Comparison of ENCODE assay signal across 1 cellular context in the genomic region with DNA sequence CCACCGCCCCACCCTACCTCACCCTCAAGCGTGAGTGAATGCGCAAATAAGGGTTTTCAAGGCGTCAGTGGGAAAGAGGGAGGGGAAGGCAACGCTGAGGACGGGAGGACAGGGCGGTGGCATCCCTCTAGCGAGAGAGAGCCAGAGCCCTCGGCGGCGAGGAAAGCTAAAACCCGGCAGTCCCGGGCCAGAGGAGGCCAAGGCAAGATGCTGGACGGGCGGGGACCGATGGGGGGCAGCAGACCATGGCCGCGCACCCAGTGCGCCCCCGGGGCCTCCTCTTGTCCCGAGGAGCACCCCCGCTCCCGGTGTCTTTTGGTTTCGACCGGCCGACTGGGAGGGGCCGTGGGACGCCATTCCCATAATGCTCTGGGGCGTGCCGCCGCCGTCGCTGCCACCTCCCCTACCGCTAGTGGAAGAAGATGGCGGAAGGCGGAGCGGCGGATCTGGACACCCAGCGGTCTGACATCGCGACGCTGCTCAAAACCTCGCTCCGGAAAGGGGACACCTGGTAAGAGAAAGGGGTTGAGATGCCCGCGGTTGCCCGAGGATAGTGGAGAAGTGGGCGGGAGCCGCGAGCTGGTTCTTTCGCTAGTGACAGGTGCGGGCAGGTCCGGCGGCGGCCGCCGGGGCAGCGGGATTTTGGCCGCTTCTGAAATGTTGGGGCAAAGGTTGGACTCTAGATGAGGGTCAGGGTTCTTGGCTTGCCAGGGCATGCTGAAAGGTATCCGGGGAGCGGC.
TF ChIP-seq lines count a peak whose summit lies in the region.

A gene (plus strand): TSS at position 412 of the 740 bp plus-strand sequence. CDS start 11 bp downstream, at position 423.

TF ChIP-seq in HepG2, 621 proteins besides CTCF, POLR2A, EP300 and RAD21 (continued from another document and continues in another):
- TF ChIP-seq, protein P1, sequence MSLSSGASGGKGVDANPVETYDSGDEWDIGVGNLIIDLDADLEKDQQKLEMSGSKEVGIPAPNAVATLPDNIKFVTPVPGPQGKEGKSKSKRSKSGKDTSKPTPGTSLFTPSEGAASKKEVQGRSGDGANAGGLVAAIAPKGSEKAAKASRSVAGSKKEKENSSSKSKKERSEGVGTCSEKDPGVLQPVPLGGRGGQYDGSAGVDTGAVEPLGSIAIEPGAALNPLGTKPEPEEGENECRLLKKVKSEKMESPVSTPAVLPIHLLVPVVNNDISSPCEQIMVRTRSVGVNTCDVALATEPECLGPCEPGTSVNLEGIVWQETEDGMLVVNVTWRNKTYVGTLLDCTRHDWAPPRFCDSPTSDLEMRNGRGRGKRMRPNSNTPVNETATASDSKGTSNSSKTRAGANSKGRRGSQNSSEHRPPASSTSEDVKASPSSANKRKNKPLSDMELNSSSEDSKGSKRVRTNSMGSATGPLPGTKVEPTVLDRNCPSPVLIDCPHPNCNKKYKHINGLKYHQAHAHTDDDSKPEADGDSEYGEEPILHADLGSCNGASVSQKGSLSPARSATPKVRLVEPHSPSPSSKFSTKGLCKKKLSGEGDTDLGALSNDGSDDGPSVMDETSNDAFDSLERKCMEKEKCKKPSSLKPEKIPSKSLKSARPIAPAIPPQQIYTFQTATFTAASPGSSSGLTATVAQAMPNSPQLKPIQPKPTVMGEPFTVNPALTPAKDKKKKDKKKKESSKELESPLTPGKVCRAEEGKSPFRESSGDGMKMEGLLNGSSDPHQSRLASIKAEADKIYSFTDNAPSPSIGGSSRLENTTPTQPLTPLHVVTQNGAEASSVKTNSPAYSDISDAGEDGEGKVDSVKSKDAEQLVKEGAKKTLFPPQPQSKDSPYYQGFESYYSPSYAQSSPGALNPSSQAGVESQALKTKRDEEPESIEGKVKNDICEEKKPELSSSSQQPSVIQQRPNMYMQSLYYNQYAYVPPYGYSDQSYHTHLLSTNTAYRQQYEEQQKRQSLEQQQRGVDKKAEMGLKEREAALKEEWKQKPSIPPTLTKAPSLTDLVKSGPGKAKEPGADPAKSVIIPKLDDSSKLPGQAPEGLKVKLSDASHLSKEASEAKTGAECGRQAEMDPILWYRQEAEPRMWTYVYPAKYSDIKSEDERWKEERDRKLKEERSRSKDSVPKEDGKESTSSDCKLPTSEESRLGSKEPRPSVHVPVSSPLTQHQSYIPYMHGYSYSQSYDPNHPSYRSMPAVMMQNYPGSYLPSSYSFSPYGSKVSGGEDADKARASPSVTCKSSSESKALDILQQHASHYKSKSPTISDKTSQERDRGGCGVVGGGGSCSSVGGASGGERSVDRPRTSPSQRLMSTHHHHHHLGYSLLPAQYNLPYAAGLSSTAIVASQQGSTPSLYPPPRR (CRISPR knock-in tag; IDR thresholded peaks at IDR 0.05; ENCODE audit: borderline replicate concordance): peak; percentile 61; the same call in 1 of the 2 replicates
- TF ChIP-seq POLR2AphosphoS2 (IDR thresholded peaks at IDR 0.05; ENCODE audit: low read depth, low read length): no peak
- TF ChIP-seq, protein P2, sequence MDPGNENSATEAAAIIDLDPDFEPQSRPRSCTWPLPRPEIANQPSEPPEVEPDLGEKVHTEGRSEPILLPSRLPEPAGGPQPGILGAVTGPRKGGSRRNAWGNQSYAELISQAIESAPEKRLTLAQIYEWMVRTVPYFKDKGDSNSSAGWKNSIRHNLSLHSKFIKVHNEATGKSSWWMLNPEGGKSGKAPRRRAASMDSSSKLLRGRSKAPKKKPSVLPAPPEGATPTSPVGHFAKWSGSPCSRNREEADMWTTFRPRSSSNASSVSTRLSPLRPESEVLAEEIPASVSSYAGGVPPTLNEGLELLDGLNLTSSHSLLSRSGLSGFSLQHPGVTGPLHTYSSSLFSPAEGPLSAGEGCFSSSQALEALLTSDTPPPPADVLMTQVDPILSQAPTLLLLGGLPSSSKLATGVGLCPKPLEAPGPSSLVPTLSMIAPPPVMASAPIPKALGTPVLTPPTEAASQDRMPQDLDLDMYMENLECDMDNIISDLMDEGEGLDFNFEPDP (CRISPR knock-in tag; conservative IDR thresholded peaks at IDR 0.05): no peak
- TF ChIP-seq, protein P3, sequence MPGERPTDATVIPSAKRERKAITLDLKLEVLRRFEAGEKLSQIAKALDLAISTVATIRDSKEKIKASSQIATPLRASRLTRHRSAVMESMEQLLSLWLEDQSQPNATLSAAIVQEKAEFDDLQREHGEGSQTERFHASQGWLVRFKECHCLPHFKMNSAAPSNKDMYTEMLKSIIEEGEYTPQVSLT (CRISPR knock-in tag; IDR thresholded peaks at IDR 0.05; ENCODE audit: borderline replicate concordance, low read depth): no peak
- TF ChIP-seq ZFP90 (CRISPR knock-in tag; IDR thresholded peaks at IDR 0.05; ENCODE audit: borderline replicate concordance): no peak; the same call in 1 of the 2 replicates
- TF ChIP-seq KAT7 (CRISPR knock-in tag; IDR thresholded peaks at IDR 0.05; ENCODE audit: borderline replicate concordance): peak; percentile 39; the same call in 1 of the 2 replicates
- TF ChIP-seq, protein P4, sequence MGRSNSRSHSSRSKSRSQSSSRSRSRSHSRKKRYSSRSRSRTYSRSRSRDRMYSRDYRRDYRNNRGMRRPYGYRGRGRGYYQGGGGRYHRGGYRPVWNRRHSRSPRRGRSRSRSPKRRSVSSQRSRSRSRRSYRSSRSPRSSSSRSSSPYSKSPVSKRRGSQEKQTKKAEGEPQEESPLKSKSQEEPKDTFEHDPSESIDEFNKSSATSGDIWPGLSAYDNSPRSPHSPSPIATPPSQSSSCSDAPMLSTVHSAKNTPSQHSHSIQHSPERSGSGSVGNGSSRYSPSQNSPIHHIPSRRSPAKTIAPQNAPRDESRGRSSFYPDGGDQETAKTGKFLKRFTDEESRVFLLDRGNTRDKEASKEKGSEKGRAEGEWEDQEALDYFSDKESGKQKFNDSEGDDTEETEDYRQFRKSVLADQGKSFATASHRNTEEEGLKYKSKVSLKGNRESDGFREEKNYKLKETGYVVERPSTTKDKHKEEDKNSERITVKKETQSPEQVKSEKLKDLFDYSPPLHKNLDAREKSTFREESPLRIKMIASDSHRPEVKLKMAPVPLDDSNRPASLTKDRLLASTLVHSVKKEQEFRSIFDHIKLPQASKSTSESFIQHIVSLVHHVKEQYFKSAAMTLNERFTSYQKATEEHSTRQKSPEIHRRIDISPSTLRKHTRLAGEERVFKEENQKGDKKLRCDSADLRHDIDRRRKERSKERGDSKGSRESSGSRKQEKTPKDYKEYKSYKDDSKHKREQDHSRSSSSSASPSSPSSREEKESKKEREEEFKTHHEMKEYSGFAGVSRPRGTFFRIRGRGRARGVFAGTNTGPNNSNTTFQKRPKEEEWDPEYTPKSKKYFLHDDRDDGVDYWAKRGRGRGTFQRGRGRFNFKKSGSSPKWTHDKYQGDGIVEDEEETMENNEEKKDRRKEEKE (IDR thresholded peaks at IDR 0.05): no peak
- TF ChIP-seq ZNF768 (CRISPR knock-in tag; IDR thresholded peaks at IDR 0.05): peak; percentile 60; the same call in 1 of the 2 replicates
- peak; percentile 80 for TF ChIP-seq POLR2AphosphoS5 (IDR thresholded peaks at IDR 0.05; ENCODE audit: low read depth, low read length)
- no peak for TF ChIP-seq ZFP37 (CRISPR knock-in tag; IDR thresholded peaks at IDR 0.05; ENCODE audit: borderline replicate concordance)
- no peak for TF ChIP-seq HOXA5 (CRISPR knock-in tag; IDR thresholded peaks at IDR 0.05)
- TF ChIP-seq XBP1 (CRISPR knock-in tag; IDR thresholded peaks at IDR 0.05): no peak
- peak; percentile 33; the same call in 1 of the 2 replicates for TF ChIP-seq ZNF766 (CRISPR knock-in tag; IDR thresholded peaks at IDR 0.05; ENCODE audit: borderline replicate concordance)
- no peak for TF ChIP-seq FOSL2 (CRISPR knock-in tag; IDR thresholded peaks at IDR 0.05)
- no peak; the same call in 1 of the 2 replicates for TF ChIP-seq ZNF329 (CRISPR knock-in tag; IDR thresholded peaks at IDR 0.05; ENCODE audit: low read depth)
- peak; percentile 34; the same call in 1 of the 2 replicates for TF ChIP-seq RFXAP (CRISPR knock-in tag; IDR thresholded peaks at IDR 0.05; ENCODE audit: borderline replicate concordance)
- TF ChIP-seq KDM6A (CRISPR knock-in tag; IDR thresholded peaks at IDR 0.05; ENCODE audit: low read depth): 0 out of 2 replicates have a peak, but pooled peaks have one; percentile 13
- TF ChIP-seq NFATC3 (CRISPR knock-in tag; IDR thresholded peaks at IDR 0.05): 0 out of 2 replicates have a peak, but pooled peaks have one; percentile 71
- no peak for TF ChIP-seq SRSF9 (IDR thresholded peaks at IDR 0.05; ENCODE audit: borderline replicate concordance, insufficient read depth, low read depth, low read length, poor library complexity, severe bottlenecking)
- TF ChIP-seq NCOA5 (CRISPR knock-in tag; IDR thresholded peaks at IDR 0.05): no peak
- TF ChIP-seq, protein P5, sequence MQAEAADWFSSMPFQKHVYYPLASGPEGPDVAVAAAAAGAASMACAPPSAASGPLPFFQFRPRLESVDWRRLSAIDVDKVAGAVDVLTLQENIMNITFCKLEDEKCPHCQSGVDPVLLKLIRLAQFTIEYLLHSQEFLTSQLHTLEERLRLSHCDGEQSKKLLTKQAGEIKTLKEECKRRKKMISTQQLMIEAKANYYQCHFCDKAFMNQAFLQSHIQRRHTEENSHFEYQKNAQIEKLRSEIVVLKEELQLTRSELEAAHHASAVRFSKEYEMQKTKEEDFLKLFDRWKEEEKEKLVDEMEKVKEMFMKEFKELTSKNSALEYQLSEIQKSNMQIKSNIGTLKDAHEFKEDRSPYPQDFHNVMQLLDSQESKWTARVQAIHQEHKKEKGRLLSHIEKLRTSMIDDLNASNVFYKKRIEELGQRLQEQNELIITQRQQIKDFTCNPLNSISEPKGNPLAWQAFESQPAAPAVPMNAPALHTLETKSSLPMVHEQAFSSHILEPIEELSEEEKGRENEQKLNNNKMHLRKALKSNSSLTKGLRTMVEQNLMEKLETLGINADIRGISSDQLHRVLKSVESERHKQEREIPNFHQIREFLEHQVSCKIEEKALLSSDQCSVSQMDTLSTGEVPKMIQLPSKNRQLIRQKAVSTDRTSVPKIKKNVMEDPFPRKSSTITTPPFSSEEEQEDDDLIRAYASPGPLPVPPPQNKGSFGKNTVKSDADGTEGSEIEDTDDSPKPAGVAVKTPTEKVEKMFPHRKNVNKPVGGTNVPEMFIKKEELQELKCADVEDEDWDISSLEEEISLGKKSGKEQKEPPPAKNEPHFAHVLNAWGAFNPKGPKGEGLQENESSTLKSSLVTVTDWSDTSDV (CRISPR knock-in tag; IDR thresholded peaks at IDR 0.05): no peak
- peak; percentile 62; the same call in 1 of the 2 replicates for TF ChIP-seq ZNF317 (CRISPR knock-in tag; IDR thresholded peaks at IDR 0.05)
- peak; percentile 69 for TF ChIP-seq CCDC6 (CRISPR knock-in tag; IDR thresholded peaks at IDR 0.05)
- TF ChIP-seq, protein P6, sequence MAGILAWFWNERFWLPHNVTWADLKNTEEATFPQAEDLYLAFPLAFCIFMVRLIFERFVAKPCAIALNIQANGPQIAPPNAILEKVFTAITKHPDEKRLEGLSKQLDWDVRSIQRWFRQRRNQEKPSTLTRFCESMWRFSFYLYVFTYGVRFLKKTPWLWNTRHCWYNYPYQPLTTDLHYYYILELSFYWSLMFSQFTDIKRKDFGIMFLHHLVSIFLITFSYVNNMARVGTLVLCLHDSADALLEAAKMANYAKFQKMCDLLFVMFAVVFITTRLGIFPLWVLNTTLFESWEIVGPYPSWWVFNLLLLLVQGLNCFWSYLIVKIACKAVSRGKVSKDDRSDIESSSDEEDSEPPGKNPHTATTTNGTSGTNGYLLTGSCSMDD (CRISPR knock-in tag; IDR thresholded peaks at IDR 0.05): no peak
- TF ChIP-seq, protein P7, sequence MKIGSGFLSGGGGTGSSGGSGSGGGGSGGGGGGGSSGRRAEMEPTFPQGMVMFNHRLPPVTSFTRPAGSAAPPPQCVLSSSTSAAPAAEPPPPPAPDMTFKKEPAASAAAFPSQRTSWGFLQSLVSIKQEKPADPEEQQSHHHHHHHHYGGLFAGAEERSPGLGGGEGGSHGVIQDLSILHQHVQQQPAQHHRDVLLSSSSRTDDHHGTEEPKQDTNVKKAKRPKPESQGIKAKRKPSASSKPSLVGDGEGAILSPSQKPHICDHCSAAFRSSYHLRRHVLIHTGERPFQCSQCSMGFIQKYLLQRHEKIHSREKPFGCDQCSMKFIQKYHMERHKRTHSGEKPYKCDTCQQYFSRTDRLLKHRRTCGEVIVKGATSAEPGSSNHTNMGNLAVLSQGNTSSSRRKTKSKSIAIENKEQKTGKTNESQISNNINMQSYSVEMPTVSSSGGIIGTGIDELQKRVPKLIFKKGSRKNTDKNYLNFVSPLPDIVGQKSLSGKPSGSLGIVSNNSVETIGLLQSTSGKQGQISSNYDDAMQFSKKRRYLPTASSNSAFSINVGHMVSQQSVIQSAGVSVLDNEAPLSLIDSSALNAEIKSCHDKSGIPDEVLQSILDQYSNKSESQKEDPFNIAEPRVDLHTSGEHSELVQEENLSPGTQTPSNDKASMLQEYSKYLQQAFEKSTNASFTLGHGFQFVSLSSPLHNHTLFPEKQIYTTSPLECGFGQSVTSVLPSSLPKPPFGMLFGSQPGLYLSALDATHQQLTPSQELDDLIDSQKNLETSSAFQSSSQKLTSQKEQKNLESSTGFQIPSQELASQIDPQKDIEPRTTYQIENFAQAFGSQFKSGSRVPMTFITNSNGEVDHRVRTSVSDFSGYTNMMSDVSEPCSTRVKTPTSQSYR (CRISPR knock-in tag; IDR thresholded peaks at IDR 0.05; ENCODE audit: borderline replicate concordance): no peak
- TF ChIP-seq ZNF737 (CRISPR knock-in tag; IDR thresholded peaks at IDR 0.05; ENCODE audit: borderline replicate concordance): no peak
- 0 out of 2 replicates have a peak, but pooled peaks have one; percentile 5 for TF ChIP-seq SRF (IDR thresholded peaks at IDR 0.05; ENCODE audit: low read depth, low read length)
- peak; percentile 92 for TF ChIP-seq DNMT1 (CRISPR knock-in tag; IDR thresholded peaks at IDR 0.05)
- peak; percentile 42; the same call in 1 of the 2 replicates for TF ChIP-seq ZNF547 (CRISPR knock-in tag; IDR thresholded peaks at IDR 0.05)
- TF ChIP-seq ARID2 (CRISPR knock-in tag; IDR thresholded peaks at IDR 0.05; ENCODE audit: borderline replicate concordance): peak; percentile 75; the same call in 1 of the 2 replicates
- no peak for TF ChIP-seq ZNF644 (CRISPR knock-in tag; IDR thresholded peaks at IDR 0.05; ENCODE audit: low read depth)
- peak; percentile 38; the same call in 1 of the 2 replicates for TF ChIP-seq ZNF160 (CRISPR knock-in tag; IDR thresholded peaks at IDR 0.05)
- no peak for TF ChIP-seq EZH2 (conservative IDR thresholded peaks at IDR 0.05; ENCODE audit: low read depth, low read length)
- TF ChIP-seq ELF1 (CRISPR knock-in tag; IDR thresholded peaks at IDR 0.05): peak; percentile 80
- TF ChIP-seq MYNN (CRISPR knock-in tag; IDR thresholded peaks at IDR 0.05; ENCODE audit: low read depth): no peak
- TF ChIP-seq SP4 (CRISPR knock-in tag; IDR thresholded peaks at IDR 0.05): peak; percentile 86
- no peak for TF ChIP-seq TBP (CRISPR knock-in tag; IDR thresholded peaks at IDR 0.05)
- no peak for TF ChIP-seq ZNF552 (CRISPR knock-in tag; IDR thresholded peaks at IDR 0.05; ENCODE audit: borderline replicate concordance)
- peak; percentile 53; the same call in 1 of the 2 replicates for TF ChIP-seq FOXA3 (CRISPR knock-in tag; IDR thresholded peaks at IDR 0.05)
- TF ChIP-seq ZBTB8A (CRISPR knock-in tag; IDR thresholded peaks at IDR 0.05; ENCODE audit: borderline replicate concordance, low read depth): no peak
- no peak; the same call in 1 of the 2 replicates for TF ChIP-seq BORCS8-MEF2B (CRISPR knock-in tag; IDR thresholded peaks at IDR 0.05)
- TF ChIP-seq TRIM24 (CRISPR knock-in tag; IDR thresholded peaks at IDR 0.05): no peak
- peak; percentile 69 for TF ChIP-seq PPARG (CRISPR knock-in tag; conservative IDR thresholded peaks at IDR 0.05)
